In the genomic region with DNA sequence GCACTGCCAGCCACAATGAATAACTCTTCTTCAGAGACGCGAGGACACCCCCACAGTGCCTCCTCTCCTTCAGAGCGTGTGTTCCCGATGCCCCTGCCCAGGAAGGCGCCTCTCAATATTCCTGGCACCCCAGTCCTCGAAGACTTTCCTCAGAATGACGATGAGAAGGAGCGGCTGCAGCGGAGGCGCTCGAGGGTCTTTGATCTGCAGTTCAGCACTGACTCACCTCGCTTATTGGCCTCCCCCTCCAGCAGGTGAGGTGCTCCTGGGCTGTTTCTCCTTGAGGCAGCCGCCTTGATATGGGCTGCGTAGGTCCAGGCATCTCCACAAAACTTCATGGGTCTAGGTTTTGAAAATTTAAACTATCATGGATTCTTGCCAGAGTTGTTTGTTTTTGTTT, we compare ENCODE assay signal across 18 cellular contexts. TPM values are rescaled to one million over a fixed set of nuclear protein-coding genes. Genes with fewer than 3 reads are reported as not detected.
A peak's percentile ranks its signal among the peaks of the same experiment; 100 is the strongest.
DNase-seq lines count a peak whose midpoint lies in the region; ATAC-seq and TF ChIP-seq lines count a peak whose summit lies in the region.
"Had no signal": no experiment of that assay in that cellular context is flagged by ENCODE, and none has a peak within 500 bp of the region (broad histone marks: within the 10 kb centered on the region; RNA-seq: fewer than 3 reads in every experiment).

No MANE protein-coding gene starts in this region.

- no TSS peak for BruUV-seq in PC-9 (replicated peaks; lab: Mats Ljungman, UMichigan)

- no peaks in the 10 kb centered on the region for H3K9me3 ChIP-seq in PC-9 (ENCODE audit: insufficient read depth, low read depth)
- H3K9me3 ChIP-seq: adrenal gland; BLaER1 treated with 17β-estradiol and CSF1 and Interleukin-3, amounts not matched to agents 10 nM and 100 nM; HAP-1 had no signal

- H3K27me3 Mint-ChIP-seq in natural killer cell treated with Interleukin-12 subunit alpha and Interleukin-12 subunit beta and Interleukin-15 and Interleukin-18, amount 100 ng/mL, for 72 hours, result no peaks in the 10 kb centered on the region
- H3K27me3 Mint-ChIP-seq in natural killer cell (ENCODE audit: low read depth in 2 of 2), result no peaks in the 10 kb centered on the region
- H3K27me3 Mint-ChIP-seq: naive thymus-derived CD4-positive, alpha-beta T cell had no signal

- H3K4me1 Mint-ChIP-seq in natural killer cell treated with Interleukin-12 subunit alpha and Interleukin-12 subunit beta and Interleukin-15 and Interleukin-18, amount 100 ng/mL, for 72 hours (ENCODE audit: low read depth in 2 of 2), result peaks cover 14 to 71% of the 10 kb centered on the region in 2 donors
- peaks cover 0 to 7% of the 10 kb centered on the region in 2 donors for H3K4me1 Mint-ChIP-seq in natural killer cell

- H3K9me3 Mint-ChIP-seq in natural killer cell treated with Interleukin-12 subunit alpha and Interleukin-12 subunit beta and Interleukin-15 and Interleukin-18, amount 100 ng/mL, for 72 hours, result no peaks in the 10 kb centered on the region
- H3K9me3 Mint-ChIP-seq in natural killer cell, result no peaks in the 10 kb centered on the region
- H3K9me3 Mint-ChIP-seq: naive thymus-derived CD4-positive, alpha-beta T cell had no signal

- TF ChIP-seq CTCF in natural killer cell (IDR thresholded peaks at IDR 0.05), result no peak
- no peak for TF ChIP-seq CTCF in PC-9 (conservative IDR thresholded peaks at IDR 0.05)

- no peaks in the 10 kb centered on the region for H4K20me1 ChIP-seq in PC-9 (ENCODE audit: insufficient read depth)

- H3K79me2 ChIP-seq in PC-9 (ENCODE audit: low read depth), result peaks cover 50% of the 10 kb centered on the region

- DNase-seq in natural killer cell treated with Interleukin-12 subunit alpha and Interleukin-12 subunit beta and Interleukin-15 and Interleukin-18, amount 100 ng/mL, for 72 hours (ENCODE audit: low spot score), result no peak
- no peak for DNase-seq in natural killer cell
- no peak for DNase-seq in PC-9
- DNase-seq in amniotic epithelial cell (ENCODE audit: low read depth), result peak; percentile 40
- DNase-seq in A172 (ENCODE audit: low spot score), result no peak
- DNase-seq: cerebellar nuclear complex; DMS79 treated with DMSO at 0.1 percent for 48 hours; hippocampal formation; Karpas-422; naive thymus-derived CD4-positive, alpha-beta T cell; NCI-H1417; NCI-H748 treated with DMSO at 0.1 percent for 48 hours had no signal

- 0 out of 2 replicates have a peak overlapping the region, but pooled peaks have one; percentile 1 for H3K4me2 ChIP-seq in PC-9
- H3K4me2 ChIP-seq: BLaER1 treated with 17β-estradiol and CSF1 and Interleukin-3, amounts not matched to agents 10 nM and 100 nM had no signal

- H3K4me3 ChIP-seq in PC-9, result no peak overlapping the region
- H3K4me3 ChIP-seq: adrenal gland; BLaER1 treated with 17β-estradiol and CSF1 and Interleukin-3, amounts not matched to agents 10 nM and 100 nM; HAP-1; SK-N-MC had no signal

- H3F3A ChIP-seq in PC-9 (ENCODE audit: insufficient read depth, low read depth), result 0 out of 2 replicates have a peak, but pooled peaks cover 8% of the 10 kb centered on the region

- POLR2A ChIA-PET in PC-9 (lab: Charles Lee; ENCODE audit: unreplicated experiment), result no interaction called here

- H3K27ac Mint-ChIP-seq in natural killer cell treated with Interleukin-12 subunit alpha and Interleukin-12 subunit beta and Interleukin-15 and Interleukin-18, amount 100 ng/mL, for 72 hours, result peak overlapping the region; percentile 30 to 93
- H3K27ac Mint-ChIP-seq in natural killer cell, result no peak overlapping the region

- peaks cover 43% of the 10 kb centered on the region for H3K36me3 Mint-ChIP-seq in natural killer cell treated with Interleukin-12 subunit alpha and Interleukin-12 subunit beta and Interleukin-15 and Interleukin-18, amount 100 ng/mL, for 72 hours
- no peaks in the 10 kb centered on the region for H3K36me3 Mint-ChIP-seq in natural killer cell

- intact Hi-C loops in natural killer cell (cut with micrococcal nuclease) (no loop called here), PC-9 (cut with micrococcal nuclease; ENCODE audit: unreplicated experiment) (no loop called here)

- peak overlapping the region; percentile 85 for H3K4me3 Mint-ChIP-seq in natural killer cell treated with Interleukin-12 subunit alpha and Interleukin-12 subunit beta and Interleukin-15 and Interleukin-18, amount 100 ng/mL, for 72 hours
- H3K4me3 Mint-ChIP-seq in natural killer cell, result no peak overlapping the region

- no peaks in the 10 kb centered on the region for H3K9me2 ChIP-seq in PC-9 (ENCODE audit: insufficient read depth)

- ATAC-seq in natural killer cell treated with Interleukin-12 subunit alpha and Interleukin-12 subunit beta and Interleukin-15 and Interleukin-18, amount 100 ng/mL, for 72 hours, result no peak
- no peak for ATAC-seq in natural killer cell
- no peak for ATAC-seq in GM18907 (IDR thresholded peaks at IDR 0.05; ENCODE audit: unreplicated experiment)
- no peak for ATAC-seq in GM19328 (IDR thresholded peaks at IDR 0.05; ENCODE audit: unreplicated experiment)

- CTCF ChIA-PET in PC-9 (lab: Charles Lee), result no interaction called here

- H3K4me1 ChIP-seq in PC-9 (replicated peaks; ENCODE audit: insufficient read depth), result peaks cover 23% of the 10 kb centered on the region

- H2AFZ ChIP-seq in PC-9, result no peak overlapping the region

- peaks cover 43% of the 10 kb centered on the region for H3K36me3 ChIP-seq in PC-9 (ENCODE audit: low read depth)
- H3K36me3 ChIP-seq: adrenal gland had no signal

- H3K27ac ChIP-seq in PC-9, result no peak overlapping the region
- H3K27ac ChIP-seq: BLaER1 treated with 17β-estradiol and CSF1 and Interleukin-3, amounts not matched to agents 10 nM and 100 nM; SK-N-MC had no signal

- H3K27me3 ChIP-seq in PC-9 (ENCODE audit: insufficient read depth, low read depth), result no peaks in the 10 kb centered on the region
- H3K27me3 ChIP-seq: adrenal gland; BLaER1 treated with 17β-estradiol and CSF1 and Interleukin-3, amounts not matched to agents 10 nM and 100 nM had no signal

RNA-seq across cellular contexts. Expression of a gene that starts 6.1 kb away (rescaled TPM):
- 100 to 1,000 TPM in 1 of 2 donors, 10 to 100 TPM in 1; 26.5 to 102 TPM for total RNA-seq in natural killer cell treated with Interleukin-12 subunit alpha and Interleukin-12 subunit beta and Interleukin-15 and Interleukin-18, amount 100 ng/mL, for 72 hours
- total RNA-seq in natural killer cell, result 1 to 10 TPM; 2.1 to 2.9 (median 2.7) TPM
- 55.0 and 55.4 TPM in 2 replicates for total RNA-seq in PC-9 (2021)
- 48.4 and 56.8 TPM in 2 replicates for total RNA-seq in A172 (2014; rRNA removed; shearing (Covaris generic))

RNA-seq across cellular contexts. Expression of a gene that starts 16.5 kb away (rescaled TPM):
- total RNA-seq in natural killer cell treated with Interleukin-12 subunit alpha and Interleukin-12 subunit beta and Interleukin-15 and Interleukin-18, amount 100 ng/mL, for 72 hours, result 10 to 100 TPM; 48.2 to 62.2 TPM
- total RNA-seq in natural killer cell, result 10 to 100 TPM; 14.1 to 28.7 (median 20.5) TPM
- total RNA-seq in PC-9 (2021), result not detected in 2 replicates
- total RNA-seq in A172 (2014; rRNA removed; shearing (Covaris generic)), result not detected in 2 replicates

RNA-seq across cellular contexts. Expression of a gene that starts 36.3 kb away (rescaled TPM):
- total RNA-seq in natural killer cell treated with Interleukin-12 subunit alpha and Interleukin-12 subunit beta and Interleukin-15 and Interleukin-18, amount 100 ng/mL, for 72 hours, result 100 to 1,000 TPM; 166 to 201 TPM
- total RNA-seq in natural killer cell (100 to 1,000 TPM; 207 to 236 (median 228) TPM), PC-9 (2021) (214 and 229 TPM in 2 replicates)
- total RNA-seq in A172 (2014; rRNA removed; shearing (Covaris generic)), result 33.0 and 38.5 TPM in 2 replicates

Comparison
In these comparisons a context has a peak if more than half of its experiments do, and no peak if none do; other contexts are left out.
1. H3K27ac Mint-ChIP-seq: peak in natural killer cell treated with Interleukin-12 subunit alpha and Interleukin-12 subunit beta and Interleukin-15 and Interleukin-18, amount 100 ng/mL, for 72 hours (2 of 2); none in natural killer cell (0 of 2).
2. RNA of a gene that starts 6.1 kb away (total RNA-seq): 26.5 to 102 TPM in natural killer cell treated with Interleukin-12 subunit alpha and Interleukin-12 subunit beta and Interleukin-15 and Interleukin-18, amount 100 ng/mL, for 72 hours, 48.4 to 56.8 TPM in A172 and 55.0 to 55.4 TPM in PC-9; 2.1 to 2.9 TPM in natural killer cell; every median in the first group is over 4 times any median in the second.
3. RNA of a gene that starts 16.5 kb away (total RNA-seq): 48.2 to 62.2 TPM in natural killer cell treated with Interleukin-12 subunit alpha and Interleukin-12 subunit beta and Interleukin-15 and Interleukin-18, amount 100 ng/mL, for 72 hours and 14.1 to 28.7 TPM in natural killer cell; not detected in PC-9 and not detected in A172; every median in the first group is over 10 times any median in the second.